ENCODE assay signal across 15 cellular contexts in genomic region chr2:36520431-36520830, GRCh38.
DNase-seq lines count a peak whose midpoint lies in the region; ATAC-seq and TF ChIP-seq lines count a peak whose summit lies in the region.
"Had no signal": no experiment of that assay in that cellular context is flagged by ENCODE, and none has a peak within 500 bp of the region (broad histone marks: within the 10 kb centered on the region; RNA-seq: fewer than 3 reads in every experiment).

No MANE protein-coding gene starts in this region.

- no peak overlapping the region for H2AK5ac ChIP-seq in IMR-90 (ENCODE audit: low read depth, low read length)

- H3K9me3 Mint-ChIP-seq in MCF 10A (ENCODE audit: unreplicated experiment): no peaks in the 10 kb centered on the region
- H3K9me3 Mint-ChIP-seq: CD4-positive, CD25-positive, alpha-beta regulatory T cell; CD8-positive, alpha-beta memory T cell; H9 had no signal

- peak overlapping the region; percentile 24 for H2BK5ac ChIP-seq in IMR-90 (ENCODE audit: low read depth, low read length, poor library complexity, severe bottlenecking)

- no peaks in the 10 kb centered on the region for H3K4me1 Mint-ChIP-seq in MCF 10A (ENCODE audit: insufficient read depth, unreplicated experiment)
- H3K4me1 Mint-ChIP-seq: CD4-positive, CD25-positive, alpha-beta regulatory T cell; CD8-positive, alpha-beta memory T cell; H9 had no signal

- H2BK20ac ChIP-seq in IMR-90 (ENCODE audit: low read depth, low read length): no peak overlapping the region

- H3K36me3 Mint-ChIP-seq in MCF 10A (ENCODE audit: insufficient read depth, unreplicated experiment): peaks cover 96% of the 10 kb centered on the region

- CTCF ChIA-PET in MCF 10A (lab: Yijun Ruan, JAX) (interaction anchor here (2.2 kb wide), 1 partner anchor 144 kb away, joined by 8 read pairs; no protein-coding TSS in a partner anchor), IMR-90 (lab: Yijun Ruan, JAX) (interaction anchor here (1.0 kb wide), 1 partner anchor 144 kb away, joined by 6 read pairs; no protein-coding TSS in a partner anchor)

- H2AFZ ChIP-seq in IMR-90 (replicated peaks; ENCODE audit: low read length, poor library complexity): no peak overlapping the region

- no peaks in the 10 kb centered on the region for H3K27me3 Mint-ChIP-seq in MCF 10A (ENCODE audit: insufficient read depth, unreplicated experiment)
- H3K27me3 Mint-ChIP-seq: CD4-positive, CD25-positive, alpha-beta regulatory T cell; CD8-positive, alpha-beta memory T cell had no signal

- no CpG with 5 or more reads among the region's 4 CpGs for WGBS in IMR-90 (ENCODE audit: extremely low coverage in 2 of 2, insufficient read length in 1 of 2), 2 experiments
- 74 to 90% (median 85%) methylated on average over 4 of the region's 4 CpGs for WGBS in psoas muscle, 3 donors

- no peak overlapping the region for H3K4me3 Mint-ChIP-seq in MCF 10A (ENCODE audit: unreplicated experiment)
- H3K4me3 Mint-ChIP-seq: CD4-positive, CD25-positive, alpha-beta regulatory T cell; CD8-positive, alpha-beta memory T cell; H9 had no signal

- no peak overlapping the region for H3K23ac ChIP-seq in IMR-90 (ENCODE audit: low read depth, low read length)

- DNase-seq in MCF 10A (ENCODE audit: unreplicated experiment): no peak
- no peak for DNase-seq in breast epithelium (ENCODE audit: low spot score in 2 of 2)
- no peak for DNase-seq in IMR-90
- no peak for DNase-seq in psoas muscle
- no peak for DNase-seq in cardiac septum (ENCODE audit: low spot score)
- DNase-seq in ACHN: no peak
- DNase-seq: 8988T; BE2C; CD4-positive, CD25-positive, alpha-beta regulatory T cell; CD8-positive, alpha-beta memory T cell; COR-L47; GDM1; H9 had no signal

- dilution Hi-C loops in IMR-90 (cut with HindIII; ENCODE audit: low sequenced_read_pairs, unreplicated experiment): no loop called here

- POLR2A ChIA-PET in MCF 10A (lab: Yijun Ruan, JAX) (interaction anchor here (0.9 kb wide), 1 partner anchor 10 kb away, joined by 3 read pairs; no protein-coding TSS in a partner anchor), IMR-90 (lab: Charles Lee; ENCODE audit: unreplicated experiment) (no interaction called here)

- no peak for TF ChIP-seq RAD21 in IMR-90 (IDR thresholded peaks at IDR 0.05; ENCODE audit: low read length)

- in situ Hi-C loops in IMR-90 (cut with MboI; ENCODE audit: low sequenced_read_pairs): loop anchor here (10.0 kb wide), 1 partner anchor 154 kb away; no protein-coding TSS in a partner anchor
- in situ Hi-C loops in ACHN (cut with HindIII; ENCODE audit: low pct_ligation_motif_present, low pct_unique_long_range_greater_than_20kb, low sequenced_read_pairs): no loop called here

- H3K36me3 ChIP-seq in breast epithelium: peaks cover 14% of the 10 kb centered on the region
- H3K36me3 ChIP-seq in IMR-90 (ENCODE audit: control insufficient read depth, insufficient read depth, low read length): peaks cover 50% of the 10 kb centered on the region
- peaks cover 23 to 99% of the 10 kb centered on the region in 2 donors for H3K36me3 ChIP-seq in psoas muscle (ENCODE audit: insufficient read depth in 1 of 2, low read depth in 1 of 2)
- H3K36me3 ChIP-seq: BE2C had no signal

- H2AK9ac ChIP-seq in IMR-90 (replicated peaks; ENCODE audit: low read depth, low read length, poor library complexity): no peak overlapping the region

- H3K9ac ChIP-seq in IMR-90 (ENCODE audit: low read depth, low read length): no peak overlapping the region

- no peak overlapping the region for H3K18ac ChIP-seq in IMR-90 (ENCODE audit: low read depth, low read length)

- H4K91ac ChIP-seq in IMR-90 (ENCODE audit: insufficient read depth, low read depth, low read length): no peak overlapping the region

- no peak overlapping the region for H3K4me2 ChIP-seq in IMR-90 (ENCODE audit: low read depth, low read length)

- TF ChIP-seq POLR2A in breast epithelium (IDR thresholded peaks at IDR 0.05) (no peak), IMR-90 (IDR thresholded peaks at IDR 0.05; ENCODE audit: low read depth, low read length) (no peak)

- intact Hi-C loops in MCF 10A (cut with micrococcal nuclease) (no loop called here), breast epithelium (cut with DNase I; ENCODE audit: low total_unique reads) (no loop called here), IMR-90 (cut with micrococcal nuclease) (no loop called here), psoas muscle (cut with DNase I) (no loop called here), cardiac septum (cut with DNase I) (no loop called here)

- H3K56ac ChIP-seq in IMR-90 (ENCODE audit: extremely low read depth, insufficient read depth, low read length): no peak overlapping the region

- H3K14ac ChIP-seq in IMR-90 (replicated peaks; ENCODE audit: low read depth, low read length): no peak overlapping the region

- peaks cover 17% of the 10 kb centered on the region for H3K9me1 ChIP-seq in IMR-90 (ENCODE audit: insufficient read depth, low read length)

- H3K4ac ChIP-seq in IMR-90 (ENCODE audit: low read depth, low read length): no peak overlapping the region

- H3K4me1 ChIP-seq in breast epithelium (no peaks in the 10 kb centered on the region), IMR-90 (ENCODE audit: control insufficient read depth, insufficient read depth, low read length) (peaks cover 3% of the 10 kb centered on the region; the same call in 1 of the 2 replicates), psoas muscle (no peaks in the 10 kb centered on the region)
- H3K4me1 ChIP-seq: BE2C had no signal

- H3K79me1 ChIP-seq in IMR-90 (ENCODE audit: low read depth in 1 of 2, low read length in 2 of 2): peaks cover 41 to 73% of the 10 kb centered on the region in 2 experiments; a peak in 3 of 4 replicates

- H3K27ac ChIP-seq in breast epithelium: no peak overlapping the region
- no peak overlapping the region for H3K27ac ChIP-seq in IMR-90 (ENCODE audit: insufficient read depth, low read length)
- peak overlapping the region; percentile 25 for H3K27ac ChIP-seq in psoas muscle

- no peak overlapping the region for H4K5ac ChIP-seq in IMR-90 (ENCODE audit: low read depth, low read length)

- H2BK120ac ChIP-seq in IMR-90 (ENCODE audit: low read depth, low read length): no peak overlapping the region

- no peak for ATAC-seq in IMR-90 (ENCODE audit: low read depth)
- peak; percentile 37 to 68 (median 62) for ATAC-seq in psoas muscle
- ATAC-seq in GM18517 (IDR thresholded peaks at IDR 0.05; ENCODE audit: unreplicated experiment): no peak
- ATAC-seq: HepG2 had no signal

- H3K4me3 ChIP-seq in breast epithelium (no peak overlapping the region), IMR-90 (ENCODE audit: insufficient read depth, low read depth, low read length) (no peak overlapping the region), psoas muscle (no peak overlapping the region)

- H3K9me3 ChIP-seq in breast epithelium (no peaks in the 10 kb centered on the region), IMR-90 (ENCODE audit: control insufficient read depth, insufficient read depth, low read length) (no peaks in the 10 kb centered on the region), psoas muscle (no peaks in the 10 kb centered on the region)
- H3K9me3 ChIP-seq: BE2C had no signal

- peak overlapping the region in 1 of 2 experiments; percentile 24; a peak in 1 of 4 replicates for H4K8ac ChIP-seq in IMR-90 (ENCODE audit: low read depth in 2 of 2, low read length in 2 of 2)

- H4K20me1 ChIP-seq in IMR-90 (ENCODE audit: insufficient read depth, low read length): no peaks in the 10 kb centered on the region

- BruUV-seq in MCF 10A (replicated peaks; lab: Mats Ljungman, UMichigan) (no TSS peak), IMR-90 (replicated peaks; lab: Mats Ljungman, UMichigan) (no TSS peak)

- H2BK15ac ChIP-seq in IMR-90 (ENCODE audit: low read depth, low read length): no peak overlapping the region

- no peak for TF ChIP-seq CTCF in MCF 10A (IDR thresholded peaks at IDR 0.05; ENCODE audit: unreplicated experiment)
- TF ChIP-seq CTCF in breast epithelium (IDR thresholded peaks at IDR 0.05): no peak
- TF ChIP-seq CTCF in IMR-90 (conservative IDR thresholded peaks at IDR 0.05; ENCODE audit: low read depth, low read length): no peak
- TF ChIP-seq CTCF in psoas muscle (IDR thresholded peaks at IDR 0.05): no peak

- H3K27me3 ChIP-seq in breast epithelium (no peaks in the 10 kb centered on the region), IMR-90 (ENCODE audit: control insufficient read depth, insufficient read depth, low read length) (no peaks in the 10 kb centered on the region), psoas muscle (ENCODE audit: insufficient read depth in 3 of 3, low read length in 2 of 3) (no peaks in the 10 kb centered on the region)
- H3K27me3 ChIP-seq: BE2C had no signal

- H3K27ac Mint-ChIP-seq in MCF 10A (ENCODE audit: low read depth, unreplicated experiment): peak overlapping the region; percentile 73
- H3K27ac Mint-ChIP-seq: CD4-positive, CD25-positive, alpha-beta regulatory T cell had no signal

TF ChIP-seq in IMR-90, 13 proteins besides CTCF, POLR2A, EP300 and RAD21:
- TF ChIP-seq CEBPB (IDR thresholded peaks at IDR 0.05; ENCODE audit: low read depth, low read length): no peak
- TF ChIP-seq, protein P1, sequence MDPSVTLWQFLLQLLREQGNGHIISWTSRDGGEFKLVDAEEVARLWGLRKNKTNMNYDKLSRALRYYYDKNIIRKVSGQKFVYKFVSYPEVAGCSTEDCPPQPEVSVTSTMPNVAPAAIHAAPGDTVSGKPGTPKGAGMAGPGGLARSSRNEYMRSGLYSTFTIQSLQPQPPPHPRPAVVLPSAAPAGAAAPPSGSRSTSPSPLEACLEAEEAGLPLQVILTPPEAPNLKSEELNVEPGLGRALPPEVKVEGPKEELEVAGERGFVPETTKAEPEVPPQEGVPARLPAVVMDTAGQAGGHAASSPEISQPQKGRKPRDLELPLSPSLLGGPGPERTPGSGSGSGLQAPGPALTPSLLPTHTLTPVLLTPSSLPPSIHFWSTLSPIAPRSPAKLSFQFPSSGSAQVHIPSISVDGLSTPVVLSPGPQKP (IDR thresholded peaks at IDR 0.05; ENCODE audit: borderline replicate concordance, low read depth, low read length): no peak
- no peak for TF ChIP-seq FOS (IDR thresholded peaks at IDR 0.05; ENCODE audit: low read depth, low read length)
- TF ChIP-seq NFE2L2 (IDR thresholded peaks at IDR 0.05; ENCODE audit: low read depth, low read length): no peak

Comparison
In these comparisons a context has a peak if more than half of its experiments do, and no peak if none do; other contexts are left out.
1. ATAC-seq: peak in psoas muscle (4 of 4); none in IMR-90 (single experiment) and GM18517 (single experiment).